ENCODE assay signal across 10 cellular contexts in genomic region chr18:9736942-9737813, GRCh38. TPM values are rescaled to one million over a fixed set of nuclear protein-coding genes. Genes with fewer than 3 reads are reported as not detected.
A peak's percentile ranks its signal among the peaks of the same experiment; 100 is the strongest.
DNase-seq lines count a peak whose midpoint lies in the region; ATAC-seq and TF ChIP-seq lines count a peak whose summit lies in the region.
"Had no signal": no experiment of that assay in that cellular context is flagged by ENCODE, and none has a peak within 500 bp of the region (broad histone marks: within the 10 kb centered on the region; RNA-seq: fewer than 3 reads in every experiment).

No MANE protein-coding gene starts in this region.

- no peak overlapping the region for H3K4me3 ChIP-seq in kidney epithelial cell (ENCODE audit: low read depth, low read length)
- no peak overlapping the region for H3K4me3 ChIP-seq in CD8-positive, alpha-beta T cell (ENCODE audit: low read depth, low read length)
- H3K4me3 ChIP-seq in uterus: no peak overlapping the region
- H3K4me3 ChIP-seq: heart right ventricle had no signal

- intact Hi-C loops in CD8-positive, alpha-beta T cell (cut with DNase I, micrococcal nuclease): no loop called here
- intact Hi-C loops in left ventricle myocardium superior (cut with micrococcal nuclease): no loop called here
- intact Hi-C loops in uterus (cut with DNase I; ENCODE audit: low total_unique reads): no loop called here

- H3K27ac Mint-ChIP-seq in CD8-positive, alpha-beta T cell: no peak overlapping the region
- H3K27ac Mint-ChIP-seq: CD4-positive, alpha-beta memory T cell had no signal

- peaks cover 3% of the 10 kb centered on the region for H3K4me1 Mint-ChIP-seq in CD8-positive, alpha-beta T cell (ENCODE audit: low read depth)

- no peaks in the 10 kb centered on the region for H3K4me1 ChIP-seq in CD8-positive, alpha-beta T cell (ENCODE audit: insufficient read depth, low read length)
- peaks cover 0 to 3% of the 10 kb centered on the region in 2 donors for H3K4me1 ChIP-seq in uterus

- H3K4me3 Mint-ChIP-seq in CD8-positive, alpha-beta T cell: no peak overlapping the region
- H3K4me3 Mint-ChIP-seq: CD4-positive, alpha-beta memory T cell had no signal

- H3K9me3 Mint-ChIP-seq in CD8-positive, alpha-beta T cell: no peaks in the 10 kb centered on the region

- no peak for TF ChIP-seq POLR2A in uterus (IDR thresholded peaks at IDR 0.05)

- H3K36me3 ChIP-seq in kidney epithelial cell (ENCODE audit: control insufficient read depth, insufficient read depth, low read length): no peaks in the 10 kb centered on the region
- H3K36me3 ChIP-seq in CD8-positive, alpha-beta T cell (ENCODE audit: insufficient read depth, low read length): no peaks in the 10 kb centered on the region
- H3K36me3 ChIP-seq in uterus: no peaks in the 10 kb centered on the region

- ATAC-seq in CD8-positive, alpha-beta T cell: no peak
- ATAC-seq in left ventricle myocardium superior: no peak
- ATAC-seq: heart right ventricle had no signal

- H3K27me3 Mint-ChIP-seq in CD8-positive, alpha-beta T cell (ENCODE audit: low read depth): peaks cover 27% of the 10 kb centered on the region

- peak; percentile 92 for DNase-seq in COR-L47 (lab: John Stamatoyannopoulos, UW)
- peak; percentile 72 for DNase-seq in NCI-H1092 (lab: John Stamatoyannopoulos, UW)
- peak; percentile 17 for DNase-seq in SK-N-DZ (ENCODE audit: low spot score)
- peak; percentile 43 for DNase-seq in kidney epithelial cell (ENCODE audit: low read depth)
- no peak for DNase-seq in CD8-positive, alpha-beta T cell
- DNase-seq in left ventricle myocardium superior: no peak
- no peak for DNase-seq in uterus
- no peak for DNase-seq in AG08396 (ENCODE audit: low spot score)
- DNase-seq: CD4-positive, alpha-beta memory T cell; heart right ventricle had no signal

- H3K36me3 Mint-ChIP-seq in CD8-positive, alpha-beta T cell: no peaks in the 10 kb centered on the region
- H3K36me3 Mint-ChIP-seq: CD4-positive, alpha-beta memory T cell had no signal

- no peaks in the 10 kb centered on the region for H3K9me3 ChIP-seq in CD8-positive, alpha-beta T cell (ENCODE audit: low read length)
- no peaks in the 10 kb centered on the region for H3K9me3 ChIP-seq in uterus
- H3K9me3 ChIP-seq: heart right ventricle had no signal

- no peak overlapping the region for H3K27ac ChIP-seq in CD8-positive, alpha-beta T cell (ENCODE audit: low read depth, low read length)
- no peak overlapping the region for H3K27ac ChIP-seq in uterus
- H3K27ac ChIP-seq: heart right ventricle had no signal

- POLR2A ChIA-PET in CD8-positive, alpha-beta T cell (lab: Charles Lee): no interaction called here

- CTCF ChIA-PET in CD8-positive, alpha-beta T cell (lab: Charles Lee): no interaction called here

- H3K27me3 ChIP-seq in kidney epithelial cell (ENCODE audit: control insufficient read depth, insufficient read depth, low read length) (no peaks in the 10 kb centered on the region), uterus (no peaks in the 10 kb centered on the region)
- H3K27me3 ChIP-seq in CD8-positive, alpha-beta T cell (ENCODE audit: insufficient read depth, low read length): no peaks in the 10 kb centered on the region
- H3K27me3 ChIP-seq: heart right ventricle had no signal

- no peak for TF ChIP-seq CTCF in kidney epithelial cell (IDR thresholded peaks at IDR 0.05; ENCODE audit: insufficient read depth, low read length, poor library complexity, severe bottlenecking)
- TF ChIP-seq CTCF in CD8-positive, alpha-beta T cell (IDR thresholded peaks at IDR 0.05): no peak
- no peak for TF ChIP-seq CTCF in uterus (IDR thresholded peaks at IDR 0.05)

RNA-seq across cellular contexts. Expression of gene RAB31, which starts 29.1 kb away (rescaled TPM):
- 0.22 and 0.51 TPM in 2 replicates for polyA plus RNA-seq in SK-N-DZ (2014; cell fraction: cytosol; rRNA removed)
- polyA plus RNA-seq in SK-N-DZ (2014; cell fraction: nucleus; rRNA removed): 2.2 TPM in 1 of 2 replicates, not detected in the other
- total RNA-seq in kidney epithelial cell (44.2 and 49.7 TPM in 2 replicates), left ventricle myocardium superior (7.6 TPM), uterus (10 to 100 TPM; 22.9 to 98.1 (median 34.3) TPM)
- total RNA-seq in CD8-positive, alpha-beta T cell: under 1 TPM; 0.11 to 0.22 TPM

Comparison
In these comparisons a context has a peak if more than half of its experiments do, and no peak if none do; other contexts are left out.
1. DNase-seq: peak in COR-L47 (single experiment), NCI-H1092 (single experiment), SK-N-DZ (single experiment) and kidney epithelial cell (single experiment); none in CD8-positive, alpha-beta T cell (0 of 7), left ventricle myocardium superior (single experiment), uterus (0 of 2) and AG08396 (single experiment).